ENCODE assay signal across 1 cellular context in genomic region chr9:127129073-127129717, GRCh38.
TF ChIP-seq lines count a peak whose summit lies in the region.

No MANE protein-coding gene starts in this region.

TF ChIP-seq in K562, 482 proteins besides CTCF, POLR2A, EP300 and RAD21 (continues in another document):
- peak in 1 of 2 experiments; percentile 37; a peak in 1 of 4 replicates for TF ChIP-seq RCOR1 (IDR thresholded peaks at IDR 0.05; ENCODE audit: borderline replicate concordance in 1 of 2, low read depth in 2 of 2, low read length in 2 of 2)
- TF ChIP-seq GTF2E2 (tag; IDR thresholded peaks at IDR 0.05), result no peak
- no peak for TF ChIP-seq TCF15 (CRISPR knock-in tag; IDR thresholded peaks at IDR 0.05)
- TF ChIP-seq SMAD4 (CRISPR knock-in tag; conservative IDR thresholded peaks at IDR 0.05), result peak; percentile 52; the same call in 1 of the 2 replicates
- TF ChIP-seq SMAD2 (IDR thresholded peaks at IDR 0.05; ENCODE audit: low read depth, low read length), result no peak
- no peak for TF ChIP-seq KAT2B (IDR thresholded peaks at IDR 0.05; ENCODE audit: low read depth, low read length)
- no peak for TF ChIP-seq U2AF2 (optimal IDR thresholded peaks at IDR 0.05; ENCODE audit: low read depth, low read length)
- no peak for TF ChIP-seq NR4A1 (CRISPR knock-in tag; IDR thresholded peaks at IDR 0.05)
- TF ChIP-seq NR4A1 (tag; IDR thresholded peaks at IDR 0.05), result no peak
- TF ChIP-seq SRSF9 (IDR thresholded peaks at IDR 0.05; ENCODE audit: borderline replicate concordance, low read depth, low read length), result no peak
- TF ChIP-seq SIN3B (IDR thresholded peaks at IDR 0.05; ENCODE audit: low read depth), result no peak
- no peak for TF ChIP-seq SOX6 (IDR thresholded peaks at IDR 0.05)
- TF ChIP-seq NFIX (CRISPR knock-in tag; IDR thresholded peaks at IDR 0.05; ENCODE audit: low read depth), result no peak
- no peak for TF ChIP-seq NR2C2 (CRISPR knock-in tag; IDR thresholded peaks at IDR 0.05)
- no peak for TF ChIP-seq NR2C2 (tag; IDR thresholded peaks at IDR 0.05)
- peak; percentile 51; the same call in 1 of the 2 replicates for TF ChIP-seq MTA2 (IDR thresholded peaks at IDR 0.05; ENCODE audit: low read depth)
- TF ChIP-seq NCOA4 (IDR thresholded peaks at IDR 0.05; ENCODE audit: partially characterized antibody), result no peak
- TF ChIP-seq RNF219 (CRISPR knock-in tag; IDR thresholded peaks at IDR 0.05), result no peak
- no peak for TF ChIP-seq MBD1 (CRISPR knock-in tag; IDR thresholded peaks at IDR 0.05)
- no peak for TF ChIP-seq SMC3 (conservative IDR thresholded peaks at IDR 0.05; ENCODE audit: insufficient read depth, low read depth, low read length)
- 0 out of 2 replicates have a peak, but pooled peaks have one; percentile 8 for TF ChIP-seq ZBTB12 (CRISPR knock-in tag; IDR thresholded peaks at IDR 0.05)
- TF ChIP-seq ARHGAP35 (IDR thresholded peaks at IDR 0.05; ENCODE audit: partially characterized antibody), result no peak
- no peak for TF ChIP-seq KDM5B (IDR thresholded peaks at IDR 0.05; ENCODE audit: insufficient replicate concordance, low read depth, low read length)
- no peak for TF ChIP-seq KAT7 (CRISPR knock-in tag; IDR thresholded peaks at IDR 0.05; ENCODE audit: borderline replicate concordance)
- no peak for TF ChIP-seq ETV5 (CRISPR knock-in tag; IDR thresholded peaks at IDR 0.05; ENCODE audit: low read depth)
- no peak for TF ChIP-seq CHD4 (IDR thresholded peaks at IDR 0.05; ENCODE audit: insufficient read depth, insufficient replicate concordance, low read depth, low read length, poor library complexity, severe bottlenecking)
- TF ChIP-seq PREB (CRISPR knock-in tag; IDR thresholded peaks at IDR 0.05), result no peak
- no peak for TF ChIP-seq ZNF165 (CRISPR knock-in tag; IDR thresholded peaks at IDR 0.05; ENCODE audit: borderline replicate concordance)
- no peak for TF ChIP-seq ZZZ3 (IDR thresholded peaks at IDR 0.05)
- TF ChIP-seq SMARCA4 (IDR thresholded peaks at IDR 0.05), result peak; percentile 63; the same call in 1 of the 2 replicates
- peak; percentile 38; the same call in 1 of the 2 replicates for TF ChIP-seq FOSL1 (tag; conservative IDR thresholded peaks at IDR 0.05)
- TF ChIP-seq NFXL1 (CRISPR knock-in tag; IDR thresholded peaks at IDR 0.05), result no peak
- no peak for TF ChIP-seq GABPB2 (CRISPR knock-in tag; conservative IDR thresholded peaks at IDR 0.05)
- TF ChIP-seq ZBTB34 (CRISPR knock-in tag; IDR thresholded peaks at IDR 0.05), result no peak
- no peak for TF ChIP-seq HMGXB4 (CRISPR knock-in tag; IDR thresholded peaks at IDR 0.05)
- no peak for TF ChIP-seq ASH1L (IDR thresholded peaks at IDR 0.05; ENCODE audit: borderline replicate concordance, low read depth, partially characterized antibody)
- no peak for TF ChIP-seq NEUROD1 (IDR thresholded peaks at IDR 0.05; ENCODE audit: borderline replicate concordance, low read depth, low read length, partially characterized antibody)
- no peak for TF ChIP-seq E2F6 (IDR thresholded peaks at IDR 0.05; ENCODE audit: borderline replicate concordance in 1 of 2, extremely low read depth in 1 of 2, insufficient read depth in 1 of 2, insufficient read length in 1 of 2, low read depth in 1 of 2, low read length in 1 of 2, poor library complexity in 1 of 2, severe bottlenecking in 1 of 2)
- TF ChIP-seq ETS1 (conservative IDR thresholded peaks at IDR 0.05; ENCODE audit: control insufficient read depth, low read depth, low read length), result no peak
- no peak for TF ChIP-seq ZNF778 (CRISPR knock-in tag; IDR thresholded peaks at IDR 0.05)
- no peak for TF ChIP-seq KLF6 (CRISPR knock-in tag; IDR thresholded peaks at IDR 0.05; ENCODE audit: borderline replicate concordance)
- TF ChIP-seq NCOR1 (IDR thresholded peaks at IDR 0.05), result peak; percentile 57; the same call in 1 of the 2 replicates
- peak; percentile 32; the same call in 1 of the 2 replicates for TF ChIP-seq PML (IDR thresholded peaks at IDR 0.05; ENCODE audit: low read length)
- no peak for TF ChIP-seq TARDBP (IDR thresholded peaks at IDR 0.05)
- no peak for TF ChIP-seq ZBTB43 (CRISPR knock-in tag; IDR thresholded peaks at IDR 0.05)
- TF ChIP-seq KLF16 (IDR thresholded peaks at IDR 0.05), result 0 out of 2 replicates have a peak, but pooled peaks have one; percentile 13
- no peak for TF ChIP-seq NFATC3 (IDR thresholded peaks at IDR 0.05)
- TF ChIP-seq PATZ1 (CRISPR knock-in tag; IDR thresholded peaks at IDR 0.05; ENCODE audit: borderline replicate concordance), result no peak
